In the genomic region with DNA sequence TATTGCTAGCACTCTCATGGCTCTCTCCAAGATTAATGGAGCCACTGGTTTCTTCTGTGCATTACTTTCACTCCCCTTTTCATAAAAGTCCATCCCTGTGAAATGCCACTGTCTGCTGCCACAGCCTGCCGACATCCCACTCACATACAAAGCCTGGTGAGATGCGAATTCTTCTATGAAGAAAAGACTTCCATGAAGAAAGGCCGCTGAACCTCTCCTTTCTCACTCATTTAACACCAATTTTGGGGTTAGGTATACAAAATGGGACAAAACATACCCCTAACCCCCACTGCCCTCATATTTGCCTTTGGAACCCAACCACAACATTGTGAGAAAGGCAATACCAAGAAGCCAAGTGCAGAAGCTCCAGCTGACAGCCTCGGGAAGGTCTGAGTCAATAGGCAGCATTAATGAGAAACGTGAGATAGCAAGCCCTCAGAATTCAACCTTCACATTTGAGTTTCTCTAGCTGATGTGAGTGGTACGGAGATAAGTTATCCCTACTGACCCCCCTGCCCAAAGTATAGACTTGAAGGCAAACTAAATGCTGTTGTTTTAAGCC, we compare ENCODE assay signal across 15 cellular contexts.
A peak's percentile ranks its signal among the peaks of the same experiment; 100 is the strongest.
DNase-seq lines count a peak whose midpoint lies in the region; ATAC-seq and TF ChIP-seq lines count a peak whose summit lies in the region.
"Had no signal": no experiment of that assay in that cellular context is flagged by ENCODE, and none has a peak within 500 bp of the region (broad histone marks: within the 10 kb centered on the region; RNA-seq: fewer than 3 reads in every experiment).

No MANE protein-coding gene starts in this region.

- no peaks in the 10 kb centered on the region; the same call in 1 of the 2 replicates for H3K27me3 ChIP-seq in KMS-11 (ENCODE audit: insufficient read depth, low read depth)

- no peak overlapping the region for H3K4me3 ChIP-seq in KMS-11 (IDR thresholded peaks at IDR 0.05; ENCODE audit: insufficient read depth, low read depth, low read length)

- intact Hi-C loops in activated CD4-positive, alpha-beta T cell treated with anti-CD3 and anti-CD28 coated beads, Interleukin-2, amount 10 ng/mL, durations not matched to agents 24 days and 14 days (cut with micrococcal nuclease) = loop anchor here (1.0 to 2.0 kb wide), 2 partner anchors 64 to 170 kb away; no protein-coding TSS in a partner anchor

- H3K36me3 Mint-ChIP-seq in activated CD4-positive, alpha-beta T cell treated with anti-CD3 and anti-CD28 coated beads, Interleukin-2, amount 10 ng/mL, durations not matched to agents 24 days and 14 days (ENCODE audit: low read depth) = peaks cover 43% of the 10 kb centered on the region
- H3K36me3 Mint-ChIP-seq in activated naive CD4-positive, alpha-beta T cell treated with anti-CD3 and anti-CD28 coated beads, Interleukin-2, amount 50 U/mL, for 72 hours = peaks cover 3 to 24% of the 10 kb centered on the region in 2 donors
- H3K36me3 Mint-ChIP-seq in natural killer cell treated with Interleukin-12 subunit alpha and Interleukin-12 subunit beta and Interleukin-15 and Interleukin-18, amount 100 ng/mL, for 72 hours = peaks cover 31% of the 10 kb centered on the region

- H3K4me1 Mint-ChIP-seq in activated CD4-positive, alpha-beta T cell treated with anti-CD3 and anti-CD28 coated beads, Interleukin-2, amount 10 ng/mL, durations not matched to agents 24 days and 14 days = peaks cover 51% of the 10 kb centered on the region
- peaks cover 74 to 83% of the 10 kb centered on the region in 2 donors for H3K4me1 Mint-ChIP-seq in natural killer cell treated with Interleukin-12 subunit alpha and Interleukin-12 subunit beta and Interleukin-15 and Interleukin-18, amount 100 ng/mL, for 72 hours (ENCODE audit: low read depth in 2 of 2)

- no peaks in the 10 kb centered on the region for H3K27me3 Mint-ChIP-seq in activated CD4-positive, alpha-beta T cell treated with anti-CD3 and anti-CD28 coated beads, Interleukin-2, amount 10 ng/mL, durations not matched to agents 24 days and 14 days
- no peaks in the 10 kb centered on the region for H3K27me3 Mint-ChIP-seq in natural killer cell treated with Interleukin-12 subunit alpha and Interleukin-12 subunit beta and Interleukin-15 and Interleukin-18, amount 100 ng/mL, for 72 hours
- H3K27me3 Mint-ChIP-seq: type B pancreatic cell had no signal

- H3K4me2 ChIP-seq in KMS-11 = peak overlapping the region; percentile 65

- peak; percentile 64 for DNase-seq in activated CD4-positive, alpha-beta T cell treated with anti-CD3 and anti-CD28 coated beads, Interleukin-2, amount 10 ng/mL, durations not matched to agents 24 days and 14 days
- DNase-seq in activated CD4-positive, alpha-beta T cell treated with anti-CD3 and anti-CD28 coated beads for 1 hour = no peak
- no peak for DNase-seq in activated naive CD4-positive, alpha-beta T cell treated with anti-CD3 and anti-CD28 coated beads, Interleukin-2, amount 50 U/mL, for 72 hours (ENCODE audit: low spot score in 2 of 2)
- DNase-seq in natural killer cell treated with Interleukin-12 subunit alpha and Interleukin-12 subunit beta and Interleukin-15 and Interleukin-18, amount 100 ng/mL, for 72 hours (ENCODE audit: low spot score) = no peak
- DNase-seq in NCI-H2171 treated with DMSO at 0.1 percent for 48 hours (lab: John Stamatoyannopoulos, UW) (no peak), hypothalamus (lab: John Stamatoyannopoulos, UW) (no peak)
- DNase-seq in stimulated activated naive CD4-positive, alpha-beta T cell (lab: John Stamatoyannopoulos, UW) = no peak
- DNase-seq: ACHN; activated CD4-positive, CD25-positive, alpha-beta regulatory T cell; effector CD8-positive, alpha-beta T cell; NCI-H1092 treated with DMSO at 0.1 percent for 48 hours; NCI-H510A had no signal

- H3K9me3 Mint-ChIP-seq in activated CD4-positive, alpha-beta T cell treated with anti-CD3 and anti-CD28 coated beads, Interleukin-2, amount 10 ng/mL, durations not matched to agents 24 days and 14 days = peaks cover 15% of the 10 kb centered on the region
- H3K9me3 Mint-ChIP-seq in activated naive CD4-positive, alpha-beta T cell treated with anti-CD3 and anti-CD28 coated beads, Interleukin-2, amount 50 U/mL, for 72 hours = peaks cover 0 to 10% of the 10 kb centered on the region in 2 donors
- peaks cover 2% of the 10 kb centered on the region for H3K9me3 Mint-ChIP-seq in natural killer cell treated with Interleukin-12 subunit alpha and Interleukin-12 subunit beta and Interleukin-15 and Interleukin-18, amount 100 ng/mL, for 72 hours

- H4K20me1 ChIP-seq in KMS-11 (ENCODE audit: insufficient read depth) = no peaks in the 10 kb centered on the region

- no peak overlapping the region for H2AFZ ChIP-seq in KMS-11 (ENCODE audit: low read depth)

- H3K4me3 Mint-ChIP-seq in activated CD4-positive, alpha-beta T cell treated with anti-CD3 and anti-CD28 coated beads, Interleukin-2, amount 10 ng/mL, durations not matched to agents 24 days and 14 days = peak overlapping the region; percentile 57
- H3K4me3 Mint-ChIP-seq in natural killer cell treated with Interleukin-12 subunit alpha and Interleukin-12 subunit beta and Interleukin-15 and Interleukin-18, amount 100 ng/mL, for 72 hours = peak overlapping the region; percentile 83
- H3K4me3 Mint-ChIP-seq: type B pancreatic cell had no signal

- H3K9ac ChIP-seq in KMS-11 = no peak overlapping the region

- TF ChIP-seq CTCF in KMS-11 (conservative IDR thresholded peaks at IDR 0.05; ENCODE audit: low read depth, low read length) = no peak

- H3K27ac Mint-ChIP-seq in activated CD4-positive, alpha-beta T cell treated with anti-CD3 and anti-CD28 coated beads, Interleukin-2, amount 10 ng/mL, durations not matched to agents 24 days and 14 days = peak overlapping the region; percentile 80
- H3K27ac Mint-ChIP-seq in activated naive CD4-positive, alpha-beta T cell treated with anti-CD3 and anti-CD28 coated beads, Interleukin-2, amount 50 U/mL, for 72 hours = peak overlapping the region; percentile 57 to 61
- peak overlapping the region; percentile 92 to 95 for H3K27ac Mint-ChIP-seq in natural killer cell treated with Interleukin-12 subunit alpha and Interleukin-12 subunit beta and Interleukin-15 and Interleukin-18, amount 100 ng/mL, for 72 hours
- H3K27ac Mint-ChIP-seq: type B pancreatic cell had no signal

- H3K4me1 ChIP-seq in KMS-11 (ENCODE audit: low read depth, poor library complexity, severe bottlenecking) = peaks cover 53% of the 10 kb centered on the region

- peak overlapping the region; percentile 38; the same call in 1 of the 2 replicates for H3K27ac ChIP-seq in KMS-11
- H3K27ac ChIP-seq: HL-60 had no signal

- no peaks in the 10 kb centered on the region for H3K79me2 ChIP-seq in KMS-11 (ENCODE audit: insufficient read depth, low read depth)

- peak; percentile 17 to 45 for ATAC-seq in activated naive CD4-positive, alpha-beta T cell treated with anti-CD3 and anti-CD28 coated beads, Interleukin-2, amount 50 U/mL, for 72 hours
- peak; percentile 59 to 60 for ATAC-seq in natural killer cell treated with Interleukin-12 subunit alpha and Interleukin-12 subunit beta and Interleukin-15 and Interleukin-18, amount 100 ng/mL, for 72 hours

- no peaks in the 10 kb centered on the region for H3K36me3 ChIP-seq in KMS-11 (ENCODE audit: insufficient read depth)
